Comparison of ENCODE assay signal across 24 cellular contexts in the genomic region with DNA sequence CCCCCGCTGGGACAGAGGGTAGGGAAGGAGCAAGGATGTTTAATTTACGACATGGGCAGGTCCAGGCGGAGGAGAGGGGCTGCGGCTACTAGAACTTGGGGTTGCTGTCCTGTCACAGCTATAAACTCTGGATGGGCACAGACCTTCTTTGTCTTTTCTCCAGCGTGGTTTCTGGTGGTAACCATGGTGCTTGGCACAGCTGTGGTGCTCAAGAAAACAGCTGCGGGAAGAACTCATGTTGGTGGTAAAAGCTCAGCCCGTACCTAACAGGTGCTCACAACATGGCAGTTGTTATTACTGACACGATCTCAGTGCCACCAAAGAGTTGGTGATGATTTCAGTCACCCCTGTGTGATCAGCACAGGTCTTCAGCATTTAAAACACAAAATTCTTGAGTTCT.
"Had no signal": no experiment of that assay in that cellular context is flagged by ENCODE, and none has a peak within 500 bp of the region (broad histone marks: within the 10 kb centered on the region; RNA-seq: fewer than 3 reads in every experiment).

No MANE protein-coding gene starts in this region.

- ATAC-seq: activated CD4-positive, alpha-beta T cell treated with anti-CD3 and anti-CD28 coated beads for 36 hours; activated T-cell treated with anti-CD3 and anti-CD28 coated beads, Interleukin-2, amount 50 U/mL, for 72 hours; effector memory CD8-positive, alpha-beta T cell; gastroesophageal sphincter; left cardiac atrium had no signal

- H3K36me3 Mint-ChIP-seq: activated naive CD8-positive, alpha-beta T cell treated with anti-CD3 and anti-CD28 coated beads, Interleukin-2, amount 10 ng/mL, durations not matched to agents 7 days and 5 days had no signal

- H3K4me1 Mint-ChIP-seq: activated B cell treated with CpG ODN at 0.5 μM for 24 hours; activated CD4-positive, alpha-beta T cell treated with anti-CD3 and anti-CD28 coated beads for 36 hours; activated naive CD8-positive, alpha-beta T cell treated with anti-CD3 and anti-CD28 coated beads, Interleukin-2, amount 10 ng/mL, durations not matched to agents 7 days and 5 days; neural crest cell had no signal

- H3K4me3 ChIP-seq: colonic mucosa, dorsolateral prefrontal cortex, esophagus muscularis mucosa, gastroesophageal sphincter, sigmoid colon had no signal

- H3K27me3 ChIP-seq: colonic mucosa had no signal

- H3K36me3 ChIP-seq: colonic mucosa, esophagus muscularis mucosa, gastroesophageal sphincter, sigmoid colon had no signal

- H3K27me3 Mint-ChIP-seq: activated naive CD8-positive, alpha-beta T cell treated with anti-CD3 and anti-CD28 coated beads, Interleukin-2, amount 10 ng/mL, durations not matched to agents 7 days and 5 days had no signal

- H3K27ac ChIP-seq: colonic mucosa, dorsolateral prefrontal cortex, esophagus muscularis mucosa, gastroesophageal sphincter, sigmoid colon had no signal

- DNase-seq: activated B cell treated with CpG ODN at 0.5 μM for 24 hours; activated CD4-positive, alpha-beta T cell treated with anti-CD3 and anti-CD28 coated beads for 36 hours; activated CD4-positive, alpha-beta T cell treated with anti-CD3 and anti-CD28 coated beads, Interleukin-2, amount 50 U/mL, for 48 hours; activated effector memory CD4-positive, alpha-beta T cell treated with Interleukin-2 at 50 U/mL for 16 hours; activated naive CD4-positive, alpha-beta T cell treated with anti-CD3 and anti-CD28 coated beads for 36 hours; activated naive CD8-positive, alpha-beta T cell treated with anti-CD3 and anti-CD28 coated beads, Interleukin-2, amount 10 ng/mL, durations not matched to agents 7 days and 5 days; activated T-cell treated with anti-CD3 and anti-CD28 coated beads, Interleukin-2, amount 50 U/mL, for 72 hours; amniotic stem cell; dorsolateral prefrontal cortex; effector memory CD8-positive, alpha-beta T cell; head of caudate nucleus; islet precursor cell; left cardiac atrium; midbrain; occipital lobe; sigmoid colon; stimulated activated CD4-positive, alpha-beta T cell treated with anti-CD3 and anti-CD28 coated beads, Interleukin-4, amount 100 ng/mL, for 24 hours; stimulated activated naive CD4-positive, alpha-beta T cell treated with Interleukin-2 at 50 U/mL for 16 hours; T1000 had no signal

- H3K9me3 ChIP-seq: colonic mucosa, esophagus muscularis mucosa, gastroesophageal sphincter, sigmoid colon had no signal

- H3K4me3 Mint-ChIP-seq: activated B cell treated with CpG ODN at 0.5 μM for 24 hours; activated CD4-positive, alpha-beta T cell treated with anti-CD3 and anti-CD28 coated beads for 36 hours; activated naive CD4-positive, alpha-beta T cell treated with anti-CD3 and anti-CD28 coated beads for 36 hours; activated naive CD8-positive, alpha-beta T cell treated with anti-CD3 and anti-CD28 coated beads, Interleukin-2, amount 10 ng/mL, durations not matched to agents 7 days and 5 days; activated T-cell treated with anti-CD3 and anti-CD28 coated beads, Interleukin-2, amount 50 U/mL, for 72 hours; effector memory CD8-positive, alpha-beta T cell; neural crest cell; T-helper 1 cell treated with Interleukin-12 subunit alpha and Interleukin-12 subunit beta and Interleukin-4 antibody, amounts not matched to agents 30 μg/mL and 1 μg/mL, for 36 hours had no signal

- H3K9me3 Mint-ChIP-seq: activated B cell treated with CpG ODN at 0.5 μM for 24 hours; activated naive CD4-positive, alpha-beta T cell treated with anti-CD3 and anti-CD28 coated beads for 36 hours; activated naive CD8-positive, alpha-beta T cell treated with anti-CD3 and anti-CD28 coated beads, Interleukin-2, amount 10 ng/mL, durations not matched to agents 7 days and 5 days; activated T-cell treated with anti-CD3 and anti-CD28 coated beads, Interleukin-2, amount 50 U/mL, for 72 hours; effector memory CD8-positive, alpha-beta T cell; neural crest cell; T-helper 1 cell treated with Interleukin-12 subunit alpha and Interleukin-12 subunit beta and Interleukin-4 antibody, amounts not matched to agents 30 μg/mL and 1 μg/mL, for 36 hours had no signal

- H3K4me1 ChIP-seq: esophagus muscularis mucosa, gastroesophageal sphincter, sigmoid colon had no signal

- H3K27ac Mint-ChIP-seq: activated B cell treated with CpG ODN at 0.5 μM for 24 hours; activated CD4-positive, alpha-beta T cell treated with anti-CD3 and anti-CD28 coated beads for 36 hours; activated naive CD4-positive, alpha-beta T cell treated with anti-CD3 and anti-CD28 coated beads for 36 hours; activated naive CD8-positive, alpha-beta T cell treated with anti-CD3 and anti-CD28 coated beads, Interleukin-2, amount 10 ng/mL, durations not matched to agents 7 days and 5 days; activated T-cell treated with anti-CD3 and anti-CD28 coated beads, Interleukin-2, amount 50 U/mL, for 72 hours; effector memory CD8-positive, alpha-beta T cell; T-helper 1 cell treated with Interleukin-12 subunit alpha and Interleukin-12 subunit beta and Interleukin-4 antibody, amounts not matched to agents 30 μg/mL and 1 μg/mL, for 36 hours had no signal
